Comparison of ENCODE assay signal across 1 cellular context in genomic region chr20:50916257-50916656, GRCh38.
TF ChIP-seq lines count a peak whose summit lies in the region.

No MANE protein-coding gene starts in this region.

TF ChIP-seq in endothelial cell of umbilical vein, 7 proteins besides CTCF, POLR2A, EP300 and RAD21:
- TF ChIP-seq MAX (IDR thresholded peaks at IDR 0.05; ENCODE audit: insufficient read depth, insufficient read length) (no peak), GATA2 (IDR thresholded peaks at IDR 0.05; ENCODE audit: insufficient read depth, insufficient read length, low read depth, low read length) (no peak), POLR2AphosphoS5 (IDR thresholded peaks at IDR 0.05; ENCODE audit: insufficient read depth, low read depth, low read length) (no peak), EZH2 (IDR thresholded peaks at IDR 0.05; ENCODE audit: borderline replicate concordance, low read depth, low read length, severe bottlenecking) (no peak), FOS (IDR thresholded peaks at IDR 0.05; ENCODE audit: borderline replicate concordance, insufficient read depth, low read length) (no peak), JUN (IDR thresholded peaks at IDR 0.05; ENCODE audit: borderline replicate concordance, insufficient read depth, insufficient read length, low read depth) (no peak), MYC (IDR thresholded peaks at IDR 0.05; ENCODE audit: low read depth, low read length) (no peak)
